Comparison of ENCODE assay signal across 1 cellular context in the genomic region with DNA sequence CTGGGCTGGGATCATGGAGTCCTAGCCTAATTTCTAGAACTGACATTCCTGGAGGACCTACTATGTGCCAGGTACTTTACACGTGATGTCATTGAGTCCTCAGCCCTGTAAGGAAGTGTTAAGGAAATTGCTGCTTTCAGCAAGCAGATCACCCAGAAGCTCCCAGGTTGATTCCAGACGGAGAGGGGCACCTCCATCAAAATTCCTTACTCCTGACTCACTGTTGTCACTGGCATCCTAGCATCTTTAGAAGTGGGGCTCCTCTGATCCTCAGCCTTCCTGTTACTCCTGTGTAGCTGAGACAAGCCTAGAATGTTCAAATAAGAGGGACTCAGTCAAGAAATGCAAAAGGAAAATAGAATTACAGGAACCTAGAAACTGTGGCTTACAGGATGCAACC.
TF ChIP-seq lines count a peak whose summit lies in the region.

No MANE protein-coding gene starts in this region.

TF ChIP-seq in GM23338, 12 proteins besides CTCF, POLR2A, EP300 and RAD21 (continued from another document):
- no peak for TF ChIP-seq CREB1 (CRISPR knock-in tag; IDR thresholded peaks at IDR 0.05; ENCODE audit: low read depth)
- no peak for TF ChIP-seq NANOG (IDR thresholded peaks at IDR 0.05; ENCODE audit: borderline replicate concordance)
